In the genomic region with DNA sequence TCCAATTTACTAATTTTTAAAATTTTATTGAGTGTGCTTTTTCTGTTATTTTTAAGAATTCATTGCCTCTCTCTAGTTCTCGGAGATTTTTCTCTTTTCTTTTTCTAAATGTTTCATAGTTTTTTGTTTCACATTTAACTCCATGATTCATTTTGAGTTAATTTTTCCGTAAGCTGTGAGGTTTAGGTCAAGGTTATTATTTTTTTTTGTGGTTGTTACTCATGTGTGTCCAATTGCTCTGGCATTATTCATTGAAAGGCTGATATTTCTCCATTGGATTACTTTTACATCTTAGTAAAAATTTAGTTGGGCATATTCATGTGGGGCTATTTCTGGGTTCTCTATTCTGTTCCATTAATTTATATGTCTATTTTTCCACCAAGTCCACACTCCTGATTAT, we compare ENCODE assay signal across 26 cellular contexts.
"Had no signal": no experiment of that assay in that cellular context is flagged by ENCODE, and none has a peak within 500 bp of the region (broad histone marks: within the 10 kb centered on the region; RNA-seq: fewer than 3 reads in every experiment).

No MANE protein-coding gene starts in this region.

- H3K36me3 Mint-ChIP-seq: mesothelial cell of epicardium; naive B cell; natural killer cell treated with Interleukin-12 subunit alpha and Interleukin-12 subunit beta and Interleukin-15 and Interleukin-18, amount 100 ng/mL, for 72 hours; stimulated activated naive B cell treated with anti-CD40 and anti-IgM and Interleukin-4, amounts not matched to agents 10 μg/mL and 1 μg/mL and 100 μg/mL, for 72 hours had no signal

- H3K27me3 Mint-ChIP-seq: naive B cell; stimulated activated naive CD8-positive, alpha-beta T cell treated with anti-CD3 and anti-CD28 coated beads, Interleukin-15, Interleukin-2, amounts not matched to agents 100 ng/mL and 50 ng/mL, for 24 hours had no signal

- H3K9me3 ChIP-seq: esophagus muscularis mucosa, gastrocnemius medialis, left lung, mucosa of descending colon, prostate gland, sigmoid colon, suprapubic skin, transverse colon, upper lobe of right lung, uterus had no signal

- H3K4me3 ChIP-seq: coronary artery, esophagus muscularis mucosa, gastrocnemius medialis, left lung, mucosa of descending colon, prostate gland, sigmoid colon, skin epidermis, suprapubic skin, transverse colon, upper lobe of right lung, uterus had no signal

- H3K4me3 Mint-ChIP-seq: mesothelial cell of epicardium; naive B cell; natural killer cell treated with Interleukin-12 subunit alpha and Interleukin-12 subunit beta and Interleukin-15 and Interleukin-18, amount 100 ng/mL, for 72 hours; neural crest cell; stimulated activated naive B cell treated with anti-CD40 and anti-IgM and Interleukin-4, amounts not matched to agents 10 μg/mL and 1 μg/mL and 100 μg/mL, for 72 hours; stimulated activated naive CD8-positive, alpha-beta T cell treated with anti-CD3 and anti-CD28 coated beads, Interleukin-15, Interleukin-2, amounts not matched to agents 100 ng/mL and 50 ng/mL, for 24 hours had no signal

- H3K27ac Mint-ChIP-seq: mesothelial cell of epicardium; naive B cell; natural killer cell treated with Interleukin-12 subunit alpha and Interleukin-12 subunit beta and Interleukin-15 and Interleukin-18, amount 100 ng/mL, for 72 hours; stimulated activated naive B cell treated with anti-CD40 and anti-IgM and Interleukin-4, amounts not matched to agents 10 μg/mL and 1 μg/mL and 100 μg/mL, for 72 hours; stimulated activated naive CD8-positive, alpha-beta T cell treated with anti-CD3 and anti-CD28 coated beads, Interleukin-15, Interleukin-2, amounts not matched to agents 100 ng/mL and 50 ng/mL, for 24 hours had no signal

- DNase-seq: dermis blood vessel endothelial cell; effector memory CD4-positive, alpha-beta T cell; gastrocnemius medialis; head of caudate nucleus; left cardiac atrium; left lung; mesenchymal stem cell; mucosa of descending colon; naive B cell; right cardiac atrium; sigmoid colon; stimulated activated CD4-positive, alpha-beta T cell treated with anti-CD3 and anti-CD28 coated beads, Interleukin-15, amount 100 ng/mL, for 24 hours; stimulated activated CD4-positive, alpha-beta T cell treated with anti-CD3 and anti-CD28 coated beads, Interleukin-2, amount 100 ng/mL, for 48 hours; stimulated activated naive B cell treated with anti-CD40 and anti-IgM and Interleukin-4, amounts not matched to agents 10 μg/mL and 1 μg/mL and 100 μg/mL, for 72 hours; transverse colon; upper lobe of right lung; uterus had no signal

- H3K27ac ChIP-seq: coronary artery, esophagus muscularis mucosa, gastrocnemius medialis, left lung, prostate gland, sigmoid colon, skin epidermis, suprapubic skin, transverse colon, upper lobe of right lung, uterus had no signal

- H3K36me3 ChIP-seq: esophagus muscularis mucosa, gastrocnemius medialis, left lung, prostate gland, sigmoid colon, suprapubic skin, transverse colon, upper lobe of right lung, uterus had no signal

- H3K4me1 ChIP-seq: esophagus muscularis mucosa, gastrocnemius medialis, left lung, prostate gland, sigmoid colon, suprapubic skin, transverse colon, upper lobe of right lung, uterus had no signal

- H3K9me3 Mint-ChIP-seq: natural killer cell treated with Interleukin-12 subunit alpha and Interleukin-12 subunit beta and Interleukin-15 and Interleukin-18, amount 100 ng/mL, for 72 hours; stimulated activated naive B cell treated with anti-CD40 and anti-IgM and Interleukin-4, amounts not matched to agents 10 μg/mL and 1 μg/mL and 100 μg/mL, for 72 hours; stimulated activated naive CD8-positive, alpha-beta T cell treated with anti-CD3 and anti-CD28 coated beads, Interleukin-15, Interleukin-2, amounts not matched to agents 100 ng/mL and 50 ng/mL, for 24 hours had no signal

- H3K27me3 ChIP-seq: esophagus muscularis mucosa, gastrocnemius medialis, left lung, sigmoid colon, suprapubic skin, transverse colon, upper lobe of right lung, uterus had no signal
